ENCODE assay signal across 1 cellular context in the genomic region with DNA sequence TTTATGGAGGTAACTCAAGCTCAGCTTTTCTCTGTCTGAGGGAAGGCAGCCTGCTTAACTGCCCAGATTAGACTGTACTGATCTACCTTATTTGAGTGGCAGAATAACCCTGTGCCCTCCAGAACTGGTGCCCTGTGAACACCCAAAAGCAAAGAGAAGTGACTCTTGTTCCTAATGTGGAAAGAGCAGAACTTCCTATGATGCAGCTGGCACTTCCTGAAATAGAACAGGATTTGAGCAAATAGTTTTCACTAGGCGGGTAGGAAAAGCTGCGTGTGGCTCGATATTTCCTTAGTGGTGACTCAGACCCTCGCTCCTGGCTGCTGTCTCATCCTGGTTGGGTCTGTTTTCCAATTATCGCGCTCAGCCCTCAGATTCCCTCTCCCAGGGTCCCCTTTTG.
TF ChIP-seq lines count a peak whose summit lies in the region.

No MANE protein-coding gene starts in this region.

TF ChIP-seq in GM23338, 12 proteins besides CTCF, POLR2A, EP300 and RAD21 (continued from another document):
- TF ChIP-seq ZNF462 (CRISPR knock-in tag; IDR thresholded peaks at IDR 0.05) (no peak), POLR2AphosphoS5 (IDR thresholded peaks at IDR 0.05; ENCODE audit: low read depth) (no peak)
- TF ChIP-seq, protein P1, sequence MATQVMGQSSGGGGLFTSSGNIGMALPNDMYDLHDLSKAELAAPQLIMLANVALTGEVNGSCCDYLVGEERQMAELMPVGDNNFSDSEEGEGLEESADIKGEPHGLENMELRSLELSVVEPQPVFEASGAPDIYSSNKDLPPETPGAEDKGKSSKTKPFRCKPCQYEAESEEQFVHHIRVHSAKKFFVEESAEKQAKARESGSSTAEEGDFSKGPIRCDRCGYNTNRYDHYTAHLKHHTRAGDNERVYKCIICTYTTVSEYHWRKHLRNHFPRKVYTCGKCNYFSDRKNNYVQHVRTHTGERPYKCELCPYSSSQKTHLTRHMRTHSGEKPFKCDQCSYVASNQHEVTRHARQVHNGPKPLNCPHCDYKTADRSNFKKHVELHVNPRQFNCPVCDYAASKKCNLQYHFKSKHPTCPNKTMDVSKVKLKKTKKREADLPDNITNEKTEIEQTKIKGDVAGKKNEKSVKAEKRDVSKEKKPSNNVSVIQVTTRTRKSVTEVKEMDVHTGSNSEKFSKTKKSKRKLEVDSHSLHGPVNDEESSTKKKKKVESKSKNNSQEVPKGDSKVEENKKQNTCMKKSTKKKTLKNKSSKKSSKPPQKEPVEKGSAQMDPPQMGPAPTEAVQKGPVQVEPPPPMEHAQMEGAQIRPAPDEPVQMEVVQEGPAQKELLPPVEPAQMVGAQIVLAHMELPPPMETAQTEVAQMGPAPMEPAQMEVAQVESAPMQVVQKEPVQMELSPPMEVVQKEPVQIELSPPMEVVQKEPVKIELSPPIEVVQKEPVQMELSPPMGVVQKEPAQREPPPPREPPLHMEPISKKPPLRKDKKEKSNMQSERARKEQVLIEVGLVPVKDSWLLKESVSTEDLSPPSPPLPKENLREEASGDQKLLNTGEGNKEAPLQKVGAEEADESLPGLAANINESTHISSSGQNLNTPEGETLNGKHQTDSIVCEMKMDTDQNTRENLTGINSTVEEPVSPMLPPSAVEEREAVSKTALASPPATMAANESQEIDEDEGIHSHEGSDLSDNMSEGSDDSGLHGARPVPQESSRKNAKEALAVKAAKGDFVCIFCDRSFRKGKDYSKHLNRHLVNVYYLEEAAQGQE (IDR thresholded peaks at IDR 0.05; ENCODE audit: unreplicated experiment) = no peak
